Comparison of ENCODE assay signal across 15 cellular contexts in genomic region chr19:16460454-16460853, GRCh38. TPM values are rescaled to one million over a fixed set of nuclear protein-coding genes. Genes with fewer than 3 reads are reported as not detected.
DNase-seq lines count a peak whose midpoint lies in the region; TF ChIP-seq lines count a peak whose summit lies in the region.
"Had no signal": no experiment of that assay in that cellular context is flagged by ENCODE, and none has a peak within 500 bp of the region (broad histone marks: within the 10 kb centered on the region; RNA-seq: fewer than 3 reads in every experiment).

No MANE protein-coding gene starts in this region.

- no peak overlapping the region for H3K4me3 ChIP-seq in BLaER1
- no peak overlapping the region for H3K4me3 ChIP-seq in OCI-LY1 (ENCODE audit: low read depth, low read length, poor library complexity, severe bottlenecking)
- H3K4me3 ChIP-seq: MG63 had no signal

- no peaks in the 10 kb centered on the region for H3F3A ChIP-seq in OCI-LY1 (ENCODE audit: insufficient read depth, low read length)

- H3K4me2 ChIP-seq in BLaER1 (peak overlapping the region; percentile 98), OCI-LY1 (ENCODE audit: low read length) (no peak overlapping the region; the same call in 1 of the 2 replicates)
- H3K4me2 ChIP-seq: KMS-11 had no signal

- POLR2A ChIA-PET in activated CD4-positive, alpha-beta memory T cell treated with anti-CD3 and anti-CD28 coated beads, Interleukin-2, amount 10 ng/mL, durations not matched to agents 7 days and 5 days (lab: Charles Lee): interaction anchor here (1.2 kb wide), 1 partner anchor 10 kb away, joined by 3 read pairs; no protein-coding TSS in a partner anchor

- H4K20me1 ChIP-seq in BLaER1 (peaks cover 100% of the 10 kb centered on the region), OCI-LY1 (ENCODE audit: insufficient read depth, low read length) (no peaks in the 10 kb centered on the region)

- no peak for TF ChIP-seq CTCF in OCI-LY1 (IDR thresholded peaks at IDR 0.05; ENCODE audit: low read length)

- H3K27me3 Mint-ChIP-seq in activated CD4-positive, alpha-beta memory T cell treated with anti-CD3 and anti-CD28 coated beads, Interleukin-2, amount 10 ng/mL, durations not matched to agents 7 days and 5 days: no peaks in the 10 kb centered on the region
- H3K27me3 Mint-ChIP-seq: CD4-positive, alpha-beta memory T cell had no signal

- H3K4me1 Mint-ChIP-seq in activated CD4-positive, alpha-beta memory T cell treated with anti-CD3 and anti-CD28 coated beads, Interleukin-2, amount 10 ng/mL, durations not matched to agents 7 days and 5 days: peaks cover 37% of the 10 kb centered on the region

- H3K9me2 ChIP-seq in OCI-LY1 (ENCODE audit: low read depth, low read length): no peaks in the 10 kb centered on the region

- no peak overlapping the region for H3K27ac Mint-ChIP-seq in activated CD4-positive, alpha-beta memory T cell treated with anti-CD3 and anti-CD28 coated beads, Interleukin-2, amount 10 ng/mL, durations not matched to agents 7 days and 5 days
- H3K27ac Mint-ChIP-seq: CD4-positive, alpha-beta memory T cell had no signal

- no peak overlapping the region for H3K4me3 Mint-ChIP-seq in activated CD4-positive, alpha-beta memory T cell treated with anti-CD3 and anti-CD28 coated beads, Interleukin-2, amount 10 ng/mL, durations not matched to agents 7 days and 5 days
- H3K4me3 Mint-ChIP-seq: CD4-positive, alpha-beta memory T cell had no signal

- H3K27me3 ChIP-seq in BLaER1: no peaks in the 10 kb centered on the region
- no peaks in the 10 kb centered on the region for H3K27me3 ChIP-seq in OCI-LY1 (ENCODE audit: insufficient read depth, low read length)
- H3K27me3 ChIP-seq: MG63 had no signal

- H3K4me1 ChIP-seq in BLaER1 (peaks cover 100% of the 10 kb centered on the region), OCI-LY1 (ENCODE audit: insufficient read depth, low read length, severe bottlenecking) (peaks cover 75% of the 10 kb centered on the region)

- H3K9ac ChIP-seq in BLaER1 (no peak overlapping the region), OCI-LY1 (ENCODE audit: low read length) (peak overlapping the region; percentile 26; the same call in 1 of the 2 replicates)
- H3K9ac ChIP-seq: KMS-11 had no signal

- no peaks in the 10 kb centered on the region for H3K9me3 Mint-ChIP-seq in activated CD4-positive, alpha-beta memory T cell treated with anti-CD3 and anti-CD28 coated beads, Interleukin-2, amount 10 ng/mL, durations not matched to agents 7 days and 5 days
- H3K9me3 Mint-ChIP-seq: CD4-positive, alpha-beta memory T cell had no signal

- H3K36me3 ChIP-seq in BLaER1: peaks cover 32% of the 10 kb centered on the region
- H3K36me3 ChIP-seq in OCI-LY1 (ENCODE audit: insufficient read depth, low read length): peaks cover 10% of the 10 kb centered on the region

- peak in 22 of 61 donors; percentile 8 to 61 (median 26) for DNase-seq in caudate nucleus (lab: John Stamatoyannopoulos, UW)
- peak; percentile 58 for DNase-seq in midbrain (lab: John Stamatoyannopoulos, UW)
- DNase-seq in NCI-H524 (lab: John Stamatoyannopoulos, UW): no peak
- DNase-seq in GM03348 (ENCODE audit: low spot score): no peak
- DNase-seq in activated CD4-positive, alpha-beta memory T cell treated with anti-CD3 and anti-CD28 coated beads, Interleukin-2, amount 10 ng/mL, durations not matched to agents 7 days and 5 days: no peak
- DNase-seq: AML-193; CD4-positive, alpha-beta memory T cell; MG63; NCI-H1092 treated with DMSO at 0.1 percent for 48 hours; NCI-H1694; SHP77 treated with DMSO at 0.1 percent for 48 hours had no signal

- H3K36me3 Mint-ChIP-seq in activated CD4-positive, alpha-beta memory T cell treated with anti-CD3 and anti-CD28 coated beads, Interleukin-2, amount 10 ng/mL, durations not matched to agents 7 days and 5 days (ENCODE audit: low read depth): peaks cover 3% of the 10 kb centered on the region

- no peak overlapping the region for H2AFZ ChIP-seq in OCI-LY1 (ENCODE audit: low read length)

- no peaks in the 10 kb centered on the region for H3K9me3 ChIP-seq in BLaER1
- no peaks in the 10 kb centered on the region for H3K9me3 ChIP-seq in OCI-LY1 (ENCODE audit: low read length)
- H3K9me3 ChIP-seq: MG63 had no signal

- H3K27ac ChIP-seq in BLaER1 (no peak overlapping the region), OCI-LY1 (ENCODE audit: low read depth, low read length, poor library complexity, severe bottlenecking) (peak overlapping the region; percentile 77), caudate nucleus (ENCODE audit: low read depth, low read length) (peak overlapping the region; percentile 78)
- H3K27ac ChIP-seq: KMS-11 had no signal

- peaks cover 94% of the 10 kb centered on the region for H3K79me2 ChIP-seq in OCI-LY1 (ENCODE audit: insufficient read depth, low read length)

- CTCF ChIA-PET in activated CD4-positive, alpha-beta memory T cell treated with anti-CD3 and anti-CD28 coated beads, Interleukin-2, amount 10 ng/mL, durations not matched to agents 7 days and 5 days (lab: Charles Lee): no interaction called here

RNA-seq across cellular contexts. Expression of gene EPS15L1, which starts 11.3 kb away (rescaled TPM):
- 10 to 100 TPM; 39.0 to 42.7 TPM for total RNA-seq in activated CD4-positive, alpha-beta memory T cell treated with anti-CD3 and anti-CD28 coated beads, Interleukin-2, amount 10 ng/mL, durations not matched to agents 7 days and 5 days

RNA-seq across cellular contexts. Expression of gene CALR3, which starts 35.5 kb away (rescaled TPM):
- total RNA-seq in activated CD4-positive, alpha-beta memory T cell treated with anti-CD3 and anti-CD28 coated beads, Interleukin-2, amount 10 ng/mL, durations not matched to agents 7 days and 5 days: not detected
- total RNA-seq: CD4-positive, alpha-beta memory T cell; HepG2 had no signal

RNA-seq across cellular contexts. Expression of gene C19orf44, which starts 35.7 kb away (rescaled TPM):
- total RNA-seq in activated CD4-positive, alpha-beta memory T cell treated with anti-CD3 and anti-CD28 coated beads, Interleukin-2, amount 10 ng/mL, durations not matched to agents 7 days and 5 days: 1 to 10 TPM; 2.6 to 3.3 TPM
